In genomic region chr11:16169541-16169940, GRCh38 we compare ENCODE assay signal across 20 cellular contexts.
DNase-seq lines count a peak whose midpoint lies in the region; ATAC-seq and TF ChIP-seq lines count a peak whose summit lies in the region.
"Had no signal": no experiment of that assay in that cellular context is flagged by ENCODE, and none has a peak within 500 bp of the region (broad histone marks: within the 10 kb centered on the region; RNA-seq: fewer than 3 reads in every experiment).

No MANE protein-coding gene starts in this region.

- H3K9me3 ChIP-seq in GM23248 (ENCODE audit: low read depth) (no peaks in the 10 kb centered on the region), upper lobe of right lung (no peaks in the 10 kb centered on the region)
- H3K9me3 ChIP-seq: lower lobe of right lung, transverse colon had no signal

- H3K4me1 ChIP-seq in GM23248 (ENCODE audit: insufficient read depth): peaks cover 20% of the 10 kb centered on the region
- H3K4me1 ChIP-seq in upper lobe of right lung: no peaks in the 10 kb centered on the region
- H3K4me1 ChIP-seq: lower lobe of right lung, transverse colon had no signal

- no peaks in the 10 kb centered on the region for H4K20me1 ChIP-seq in GM23248 (ENCODE audit: insufficient read depth)

- H3K4me3 ChIP-seq in GM23248: 0 out of 2 replicates have a peak overlapping the region, but pooled peaks have one; percentile 12
- H3K4me3 ChIP-seq in upper lobe of right lung: no peak overlapping the region
- H3K4me3 ChIP-seq: lower lobe of right lung, transverse colon had no signal

- ATAC-seq in upper lobe of right lung (no peak), HG03571 (IDR thresholded peaks at IDR 0.05; ENCODE audit: unreplicated experiment) (no peak)
- ATAC-seq: HCT116, lower lobe of right lung had no signal

- intact Hi-C loops in upper lobe of right lung (cut with DNase I): no loop called here
- intact Hi-C loops in posterior cingulate gyrus (cut with DNase I): no loop called here

- peak overlapping the region; percentile 21 for H3K27ac ChIP-seq in GM23248
- no peak overlapping the region for H3K27ac ChIP-seq in upper lobe of right lung
- H3K27ac ChIP-seq: C4-2B, lower lobe of right lung, transverse colon had no signal

- H3K27me3 ChIP-seq in GM23248 (replicated peaks; ENCODE audit: insufficient read depth): no peaks in the 10 kb centered on the region
- H3K27me3 ChIP-seq in upper lobe of right lung: no peaks in the 10 kb centered on the region
- H3K27me3 ChIP-seq: transverse colon had no signal

- peak overlapping the region; percentile 25 for H3K4me2 ChIP-seq in GM23248 (ENCODE audit: unreplicated experiment)

- H3K9ac ChIP-seq in GM23248: no peak overlapping the region

- DNase-seq in GM23248: peak; percentile 64
- peak; percentile 16 for DNase-seq in astrocyte of the hippocampus (ENCODE audit: low read depth, low spot score)
- DNase-seq in kidney tubule cell (ENCODE audit: low spot score): peak; percentile 5
- DNase-seq in upper lobe of right lung: no peak
- DNase-seq in NCI-H1092 treated with DMSO at 0.1 percent for 48 hours (lab: John Stamatoyannopoulos, UW): no peak
- DNase-seq in posterior cingulate gyrus: no peak
- DNase-seq: activated naive CD4-positive, alpha-beta T cell; anterior cingulate cortex; cerebellar nuclear complex; DMS 273 treated with DMSO at 0.1 percent for 48 hours; effector memory CD4-positive, alpha-beta T cell; lower lobe of right lung; naive B cell; NCI-H1694; NCI-H2227 treated with DMSO at 0.1 percent for 48 hours; NK-92 treated with Interleukin-12 subunit alpha and Interleukin-12 subunit beta, amount 100 ng/mL, for 24 hours; transverse colon had no signal

- in situ Hi-C loops in GM23248 (cut with MboI): no loop called here

- H3K9me2 ChIP-seq in GM23248 (ENCODE audit: insufficient read depth): no peaks in the 10 kb centered on the region

- H3F3A ChIP-seq in GM23248 (ENCODE audit: insufficient read depth): no peaks in the 10 kb centered on the region

- H3K79me2 ChIP-seq in GM23248 (ENCODE audit: insufficient read depth): no peaks in the 10 kb centered on the region

- no peak overlapping the region; the same call in 1 of the 2 replicates for H2AFZ ChIP-seq in GM23248

- H3K36me3 ChIP-seq in GM23248 (ENCODE audit: low read depth): no peaks in the 10 kb centered on the region
- no peaks in the 10 kb centered on the region for H3K36me3 ChIP-seq in upper lobe of right lung
- H3K36me3 ChIP-seq: lower lobe of right lung, transverse colon had no signal

- peak; percentile 10 for TF ChIP-seq CTCF in upper lobe of right lung (IDR thresholded peaks at IDR 0.05)

Comparison
In these comparisons a context has a peak if more than half of its experiments do, and no peak if none do; other contexts are left out.
1. DNase-seq: peak in GM23248 (single experiment), astrocyte of the hippocampus (single experiment) and kidney tubule cell (single experiment); none in upper lobe of right lung (single experiment), NCI-H1092 treated with DMSO at 0.1 percent for 48 hours (single experiment) and posterior cingulate gyrus (0 of 10).